In genomic region chr6:68038815-68039408, GRCh38 we compare ENCODE assay signal across 1 cellular context.
TF ChIP-seq lines count a peak whose summit lies in the region.

No MANE protein-coding gene starts in this region.

TF ChIP-seq in GM12878, 131 proteins besides CTCF, POLR2A, EP300 and RAD21:
- TF ChIP-seq CBX3 (IDR thresholded peaks at IDR 0.05; ENCODE audit: borderline replicate concordance, low read depth) (no peak), LARP7 (IDR thresholded peaks at IDR 0.05) (no peak), TAF1 (IDR thresholded peaks at IDR 0.05; ENCODE audit: borderline replicate concordance, low read depth, low read length) (no peak), SREBF1 (IDR thresholded peaks at IDR 0.05; ENCODE audit: low read length) (no peak), ZNF622 (IDR thresholded peaks at IDR 0.05) (no peak), FOS (IDR thresholded peaks at IDR 0.05; ENCODE audit: borderline replicate concordance, extremely low read depth, insufficient read length) (no peak), CHD1 (IDR thresholded peaks at IDR 0.05; ENCODE audit: low read depth, low read length) (no peak), MEF2A (IDR thresholded peaks at IDR 0.05; ENCODE audit: insufficient read depth, low read depth, low read length) (no peak), NKRF (conservative IDR thresholded peaks at IDR 0.05) (no peak), MTA3 (IDR thresholded peaks at IDR 0.05; ENCODE audit: borderline replicate concordance, low read length) (no peak)
